Comparison of ENCODE assay signal across 16 cellular contexts in the genomic region with DNA sequence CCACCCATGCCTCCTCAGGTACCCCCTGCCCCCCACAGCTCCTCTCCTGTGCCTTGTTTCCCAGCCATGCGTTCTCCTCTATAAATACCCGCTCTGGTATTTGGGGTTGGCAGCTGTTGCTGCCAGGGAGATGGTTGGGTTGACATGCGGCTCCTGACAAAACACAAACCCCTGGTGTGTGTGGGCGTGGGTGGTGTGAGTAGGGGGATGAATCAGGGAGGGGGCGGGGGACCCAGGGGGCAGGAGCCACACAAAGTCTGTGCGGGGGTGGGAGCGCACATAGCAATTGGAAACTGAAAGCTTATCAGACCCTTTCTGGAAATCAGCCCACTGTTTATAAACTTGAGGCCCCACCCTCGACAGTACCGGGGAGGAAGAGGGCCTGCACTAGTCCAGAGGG. TPM values are rescaled to one million over a fixed set of nuclear protein-coding genes. Genes with fewer than 3 reads are reported as not detected.
DNase-seq lines count a peak whose midpoint lies in the region; TF ChIP-seq lines count a peak whose summit lies in the region.
"Had no signal": no experiment of that assay in that cellular context is flagged by ENCODE, and none has a peak within 500 bp of the region (broad histone marks: within the 10 kb centered on the region; RNA-seq: fewer than 3 reads in every experiment).

No MANE protein-coding gene starts in this region.

- BruUV-seq in MCF 10A (replicated peaks; lab: Mats Ljungman, UMichigan), result no TSS peak

- POLR2A ChIA-PET in MCF 10A (lab: Yijun Ruan, JAX), result no interaction called here

- H3K4me1 Mint-ChIP-seq in endodermal cell (no peaks in the 10 kb centered on the region), MCF 10A (ENCODE audit: insufficient read depth, unreplicated experiment) (no peaks in the 10 kb centered on the region)
- H3K4me1 Mint-ChIP-seq: activated CD8-positive, alpha-beta memory T cell treated with anti-CD3 and anti-CD28 coated beads, Interleukin-2, amount 10 ng/mL, durations not matched to agents 7 days and 5 days had no signal

- H3K27me3 ChIP-seq in endodermal cell (ENCODE audit: control insufficient read depth, insufficient read depth, low read length, poor library complexity, severe bottlenecking), result no peaks in the 10 kb centered on the region
- H3K27me3 ChIP-seq in muscle layer of duodenum (ENCODE audit: low read depth, low read length), result peaks cover 9% of the 10 kb centered on the region
- peaks cover 0 to 3% of the 10 kb centered on the region in 2 donors for H3K27me3 ChIP-seq in stomach smooth muscle (ENCODE audit: control insufficient read depth in 1 of 2, insufficient read depth in 2 of 2, low read length in 2 of 2)

- 83 to 87% methylated on average over 3 to 9 of the region's 9 CpGs for WGBS in endodermal cell (ENCODE audit: insufficient coverage in 1 of 2, insufficient read length in 1 of 2), 2 experiments

- H3K36me3 Mint-ChIP-seq in endodermal cell (ENCODE audit: low read depth), result no peaks in the 10 kb centered on the region
- no peaks in the 10 kb centered on the region for H3K36me3 Mint-ChIP-seq in MCF 10A (ENCODE audit: insufficient read depth, unreplicated experiment)
- H3K36me3 Mint-ChIP-seq: activated CD8-positive, alpha-beta memory T cell treated with anti-CD3 and anti-CD28 coated beads, Interleukin-2, amount 10 ng/mL, durations not matched to agents 7 days and 5 days; natural killer cell treated with Interleukin-12 subunit alpha and Interleukin-12 subunit beta and Interleukin-15 and Interleukin-18, amount 100 ng/mL, for 72 hours had no signal

- CTCF ChIA-PET in MCF 10A (lab: Yijun Ruan, JAX), result interaction anchor here (0.6 to 3.3 kb wide), 5 partner anchors 15 to 287 kb away, joined by 3 to 15 read pairs (median 3); no protein-coding TSS in a partner anchor

- no peaks in the 10 kb centered on the region for H3K36me3 ChIP-seq in endodermal cell (ENCODE audit: control insufficient read depth, insufficient read depth, low read length)
- H3K36me3 ChIP-seq in muscle layer of duodenum (ENCODE audit: control insufficient read depth in 1 of 2, insufficient read depth in 2 of 2, low read length in 2 of 2), result peaks cover 4 to 5% of the 10 kb centered on the region in 2 donors
- peaks cover 20 to 28% of the 10 kb centered on the region in 2 donors for H3K36me3 ChIP-seq in stomach smooth muscle (ENCODE audit: control insufficient read depth in 2 of 2, insufficient read depth in 2 of 2, low read length in 2 of 2)
- H3K36me3 ChIP-seq: suprapubic skin, WERI-Rb-1 had no signal

- intact Hi-C loops in MCF 10A (cut with micrococcal nuclease), result no loop called here

- H3K27ac Mint-ChIP-seq in endodermal cell (no peak overlapping the region), MCF 10A (ENCODE audit: low read depth, unreplicated experiment) (no peak overlapping the region)
- H3K27ac Mint-ChIP-seq: activated CD8-positive, alpha-beta memory T cell treated with anti-CD3 and anti-CD28 coated beads, Interleukin-2, amount 10 ng/mL, durations not matched to agents 7 days and 5 days; natural killer cell treated with Interleukin-12 subunit alpha and Interleukin-12 subunit beta and Interleukin-15 and Interleukin-18, amount 100 ng/mL, for 72 hours; T-helper 1 cell treated with Interleukin-12 subunit alpha and Interleukin-12 subunit beta and Interleukin-4 antibody, amounts not matched to agents 30 μg/mL and 1 μg/mL, for 36 hours had no signal

- H3K4me3 ChIP-seq in endodermal cell (ENCODE audit: low read length) (no peak overlapping the region), muscle layer of duodenum (ENCODE audit: low read depth in 1 of 2, low read length in 2 of 2) (peak overlapping the region in 1 of 2 donors; percentile 32), stomach smooth muscle (ENCODE audit: low read length in 2 of 2) (peak overlapping the region; percentile 29 to 95)

- no peak overlapping the region for H3K9ac ChIP-seq in endodermal cell (ENCODE audit: extremely low read depth, low read length, poor library complexity, severe bottlenecking)
- H3K9ac ChIP-seq in stomach smooth muscle (ENCODE audit: low read length in 2 of 2), result peak overlapping the region; percentile 83 to 89

- TF ChIP-seq CTCF in endodermal cell (conservative IDR thresholded peaks at IDR 0.05) (no peak), MCF 10A (IDR thresholded peaks at IDR 0.05; ENCODE audit: unreplicated experiment) (no peak)

- H3K27me3 Mint-ChIP-seq in endodermal cell (ENCODE audit: insufficient read depth), result peaks cover 35% of the 10 kb centered on the region
- no peaks in the 10 kb centered on the region for H3K27me3 Mint-ChIP-seq in MCF 10A (ENCODE audit: insufficient read depth, unreplicated experiment)

- H3K9me3 Mint-ChIP-seq in endodermal cell, result peaks cover 7% of the 10 kb centered on the region
- H3K9me3 Mint-ChIP-seq in MCF 10A (ENCODE audit: unreplicated experiment), result no peaks in the 10 kb centered on the region
- H3K9me3 Mint-ChIP-seq: natural killer cell treated with Interleukin-12 subunit alpha and Interleukin-12 subunit beta and Interleukin-15 and Interleukin-18, amount 100 ng/mL, for 72 hours; T-helper 1 cell treated with Interleukin-12 subunit alpha and Interleukin-12 subunit beta and Interleukin-4 antibody, amounts not matched to agents 30 μg/mL and 1 μg/mL, for 36 hours had no signal

- peaks cover 6% of the 10 kb centered on the region for H3K9me3 ChIP-seq in endodermal cell (ENCODE audit: control insufficient read depth, low read length)
- H3K9me3 ChIP-seq in muscle layer of duodenum (ENCODE audit: control insufficient read depth in 1 of 2, low read length in 2 of 2), result no peaks in the 10 kb centered on the region
- no peaks in the 10 kb centered on the region for H3K9me3 ChIP-seq in stomach smooth muscle (ENCODE audit: control insufficient read depth in 2 of 2, low read length in 2 of 2)
- H3K9me3 ChIP-seq: suprapubic skin had no signal

- H3K4me3 Mint-ChIP-seq in endodermal cell (no peak overlapping the region), MCF 10A (ENCODE audit: unreplicated experiment) (no peak overlapping the region)
- H3K4me3 Mint-ChIP-seq: activated CD8-positive, alpha-beta memory T cell treated with anti-CD3 and anti-CD28 coated beads, Interleukin-2, amount 10 ng/mL, durations not matched to agents 7 days and 5 days; natural killer cell treated with Interleukin-12 subunit alpha and Interleukin-12 subunit beta and Interleukin-15 and Interleukin-18, amount 100 ng/mL, for 72 hours; T-helper 1 cell treated with Interleukin-12 subunit alpha and Interleukin-12 subunit beta and Interleukin-4 antibody, amounts not matched to agents 30 μg/mL and 1 μg/mL, for 36 hours had no signal

- DNase-seq in NCI-H1694 treated with DMSO at 0.1 percent for 48 hours (lab: John Stamatoyannopoulos, UW) (peak; percentile 46), endodermal cell (peak; percentile 43), NCI-H187 treated with DMSO at 0.1 percent for 48 hours (lab: John Stamatoyannopoulos, UW) (no peak), ecto neural progenitor cell (ENCODE audit: low spot score) (no peak), MCF 10A (ENCODE audit: unreplicated experiment) (no peak)
- DNase-seq: activated CD8-positive, alpha-beta memory T cell treated with anti-CD3 and anti-CD28 coated beads, Interleukin-2, amount 10 ng/mL, durations not matched to agents 7 days and 5 days; activated gamma-delta T cell treated with Interleukin-2 at 50 U/mL for 16 hours; cerebellar nuclear complex; NCI-H446 treated with DMSO at 0.1 percent for 48 hours; SHP77; WERI-Rb-1 had no signal

- H3K4me1 ChIP-seq in endodermal cell (ENCODE audit: control insufficient read depth, insufficient read depth, low read length) (no peaks in the 10 kb centered on the region), muscle layer of duodenum (ENCODE audit: control insufficient read depth in 1 of 2, insufficient read depth in 2 of 2, low read length in 2 of 2) (no peaks in the 10 kb centered on the region), stomach smooth muscle (ENCODE audit: control insufficient read depth, insufficient read depth, low read length) (peaks cover 33% of the 10 kb centered on the region)

- H3K27ac ChIP-seq in endodermal cell (ENCODE audit: low read depth, low read length), result no peak overlapping the region
- peak overlapping the region; percentile 90 for H3K27ac ChIP-seq in muscle layer of duodenum (ENCODE audit: low read length)
- H3K27ac ChIP-seq in stomach smooth muscle (ENCODE audit: low read length), result peak overlapping the region; percentile 98
- H3K27ac ChIP-seq: suprapubic skin, WERI-Rb-1 had no signal

RNA-seq across cellular contexts. Expression of gene DES, which starts 0.8 kb away (rescaled TPM):
- 1 to 10 TPM; 1.1 to 3.5 TPM for total RNA-seq in endodermal cell
- 0.96 TPM for polyA plus RNA-seq in endodermal cell (2013, experiment 1 of 2)
- polyA plus RNA-seq in endodermal cell (2013, experiment 2 of 2), result 0.99 TPM
- not detected in 2 replicates for total RNA-seq in MCF 10A (2022)
- total RNA-seq: activated CD8-positive, alpha-beta memory T cell treated with anti-CD3 and anti-CD28 coated beads, Interleukin-2, amount 10 ng/mL, durations not matched to agents 7 days and 5 days; natural killer cell treated with Interleukin-12 subunit alpha and Interleukin-12 subunit beta and Interleukin-15 and Interleukin-18, amount 100 ng/mL, for 72 hours had no signal

RNA-seq across cellular contexts. Expression of gene SPEG, which starts 17.3 kb away (rescaled TPM):
- total RNA-seq in endodermal cell, result 10 to 100 TPM; 23.1 to 29.8 TPM
- 42.6 TPM for polyA plus RNA-seq in endodermal cell (2013, experiment 1 of 2)
- polyA plus RNA-seq in endodermal cell (2013, experiment 2 of 2), result 38.8 TPM
- 23.3 and 25.7 TPM in 2 replicates for total RNA-seq in MCF 10A (2022)

RNA-seq across cellular contexts. Expression of gene DNPEP, which starts 29.7 kb away (rescaled TPM):
- total RNA-seq in endodermal cell (10 to 100 TPM; 54.6 to 76.1 TPM), MCF 10A (2022) (81.3 and 81.5 TPM in 2 replicates)
- 48.9 TPM for polyA plus RNA-seq in endodermal cell (2013, experiment 1 of 2)
- polyA plus RNA-seq in endodermal cell (2013, experiment 2 of 2), result 41.6 TPM

Comparison
In these comparisons a context has a peak if more than half of its experiments do, and no peak if none do; other contexts are left out.
1. DNase-seq: peak in NCI-H1694 treated with DMSO at 0.1 percent for 48 hours (single experiment) and endodermal cell (single experiment); none in NCI-H187 treated with DMSO at 0.1 percent for 48 hours (single experiment), ecto neural progenitor cell (single experiment) and MCF 10A (single experiment).